Comparison of ENCODE assay signal across 27 cellular contexts in genomic region chr7:157603005-157603404, GRCh38.
"Had no signal": no experiment of that assay in that cellular context is flagged by ENCODE, and none has a peak within 500 bp of the region (broad histone marks: within the 10 kb centered on the region; RNA-seq: fewer than 3 reads in every experiment).

No MANE protein-coding gene starts in this region.

- H3K27me3 Mint-ChIP-seq: brain had no signal

- H3K4me1 Mint-ChIP-seq: activated CD4-positive, alpha-beta memory T cell treated with anti-CD3 and anti-CD28 coated beads, Interleukin-2, amount 10 ng/mL, durations not matched to agents 7 days and 5 days; activated naive CD8-positive, alpha-beta T cell treated with anti-CD3 and anti-CD28 coated beads, Interleukin-2, amount 10 ng/mL, durations not matched to agents 7 days and 5 days; activated T-helper 17 cell treated with anti-CD3 and anti-CD28 coated beads, Interleukin-2, amount 50 U/mL, for 72 hours; endodermal cell had no signal

- H3K27ac Mint-ChIP-seq: activated CD4-positive, alpha-beta memory T cell treated with anti-CD3 and anti-CD28 coated beads, Interleukin-2, amount 10 ng/mL, durations not matched to agents 7 days and 5 days; activated CD4-positive, alpha-beta T cell treated with anti-CD3 and anti-CD28 coated beads, Interleukin-2, amount 10 ng/mL, durations not matched to agents 7 days and 5 days; activated naive CD4-positive, alpha-beta T cell treated with anti-CD3 and anti-CD28 coated beads, Interleukin-2, amount 50 U/mL, for 72 hours; activated naive CD8-positive, alpha-beta T cell treated with anti-CD3 and anti-CD28 coated beads, Interleukin-2, amount 10 ng/mL, durations not matched to agents 7 days and 5 days; activated T-helper 17 cell treated with anti-CD3 and anti-CD28 coated beads, Interleukin-2, amount 50 U/mL, for 72 hours; dendritic cell treated with granulocyte-macrophage colony-stimulating factor and Interleukin-4, amounts not matched to agents 40 ng/mL and 50 ng/mL, for 4 days; endodermal cell had no signal

- ATAC-seq: activated naive CD4-positive, alpha-beta T cell treated with anti-CD3 and anti-CD28 coated beads, Interleukin-2, amount 50 U/mL, for 72 hours; activated T-cell treated with anti-CD3 and anti-CD28 coated beads, Interleukin-2, amount 50 U/mL, for 4 hours; activated T-helper 17 cell treated with anti-CD3 and anti-CD28 coated beads, Interleukin-2, amount 50 U/mL, for 72 hours; esophagus mucosa had no signal

- DNase-seq: activated CD4-positive, alpha-beta memory T cell treated with anti-CD3 and anti-CD28 coated beads, Interleukin-2, amount 10 ng/mL, durations not matched to agents 7 days and 5 days; activated CD4-positive, alpha-beta T cell treated with anti-CD3 and anti-CD28 coated beads for 1 hour; activated CD4-positive, alpha-beta T cell treated with anti-CD3 and anti-CD28 coated beads for 4 hours; activated CD4-positive, alpha-beta T cell treated with anti-CD3 and anti-CD28 coated beads, Interleukin-2, amount 10 ng/mL, durations not matched to agents 7 days and 5 days; activated CD4-positive, alpha-beta T cell treated with anti-CD3 and anti-CD28 coated beads, Interleukin-2, amount 50 U/mL, for 4 hours; activated effector memory CD4-positive, alpha-beta T cell treated with Interleukin-2 at 50 U/mL for 16 hours; activated gamma-delta T cell treated with Interleukin-2 at 50 U/mL for 16 hours; activated naive CD4-positive, alpha-beta T cell treated with Interleukin-2 at 50 U/mL for 16 hours; activated naive CD8-positive, alpha-beta T cell treated with anti-CD3 and anti-CD28 coated beads, Interleukin-2, amount 10 ng/mL, durations not matched to agents 7 days and 5 days; activated T-cell treated with anti-CD3 and anti-CD28 coated beads, Interleukin-2, amount 50 U/mL, for 4 hours; central memory CD4-positive, alpha-beta T cell; cerebellar nuclear complex; effector memory CD4-positive, alpha-beta T cell; endodermal cell; foreskin fibroblast; T-helper 2 cell had no signal

- H3K36me3 ChIP-seq: ascending aorta, breast epithelium, cardiac muscle cell had no signal

- H3K9me3 Mint-ChIP-seq: activated CD4-positive, alpha-beta memory T cell treated with anti-CD3 and anti-CD28 coated beads, Interleukin-2, amount 10 ng/mL, durations not matched to agents 7 days and 5 days; activated CD4-positive, alpha-beta T cell treated with anti-CD3 and anti-CD28 coated beads, Interleukin-2, amount 10 ng/mL, durations not matched to agents 7 days and 5 days; activated naive CD4-positive, alpha-beta T cell treated with anti-CD3 and anti-CD28 coated beads, Interleukin-2, amount 50 U/mL, for 72 hours; activated naive CD8-positive, alpha-beta T cell treated with anti-CD3 and anti-CD28 coated beads, Interleukin-2, amount 10 ng/mL, durations not matched to agents 7 days and 5 days; activated T-cell treated with anti-CD3 and anti-CD28 coated beads, Interleukin-2, amount 50 U/mL, for 4 hours; activated T-helper 17 cell treated with anti-CD3 and anti-CD28 coated beads, Interleukin-2, amount 50 U/mL, for 72 hours; dendritic cell treated with granulocyte-macrophage colony-stimulating factor and Interleukin-4, amounts not matched to agents 40 ng/mL and 50 ng/mL, for 4 days; endodermal cell had no signal

- H3K36me3 Mint-ChIP-seq: activated naive CD4-positive, alpha-beta T cell treated with anti-CD3 and anti-CD28 coated beads, Interleukin-2, amount 50 U/mL, for 72 hours; activated naive CD8-positive, alpha-beta T cell treated with anti-CD3 and anti-CD28 coated beads, Interleukin-2, amount 10 ng/mL, durations not matched to agents 7 days and 5 days had no signal

- H3K9me3 ChIP-seq: ascending aorta, breast epithelium had no signal

- H3K4me3 ChIP-seq: ascending aorta, breast epithelium, cardiac muscle cell, coronary artery, dorsolateral prefrontal cortex had no signal

- FAIRE-seq: frontal cortex had no signal

- H3K27ac ChIP-seq: ascending aorta, breast epithelium, cardiac muscle cell, coronary artery, dorsolateral prefrontal cortex had no signal

- H3K4me1 ChIP-seq: ascending aorta, breast epithelium had no signal

- H3K4me3 Mint-ChIP-seq: activated CD4-positive, alpha-beta memory T cell treated with anti-CD3 and anti-CD28 coated beads, Interleukin-2, amount 10 ng/mL, durations not matched to agents 7 days and 5 days; activated CD4-positive, alpha-beta T cell treated with anti-CD3 and anti-CD28 coated beads, Interleukin-2, amount 10 ng/mL, durations not matched to agents 7 days and 5 days; activated naive CD8-positive, alpha-beta T cell treated with anti-CD3 and anti-CD28 coated beads, Interleukin-2, amount 10 ng/mL, durations not matched to agents 7 days and 5 days; activated T-cell treated with anti-CD3 and anti-CD28 coated beads, Interleukin-2, amount 50 U/mL, for 4 hours; activated T-helper 17 cell treated with anti-CD3 and anti-CD28 coated beads, Interleukin-2, amount 50 U/mL, for 72 hours; brain; dendritic cell treated with granulocyte-macrophage colony-stimulating factor and Interleukin-4, amounts not matched to agents 40 ng/mL and 50 ng/mL, for 4 days; endodermal cell had no signal

- H3K27me3 ChIP-seq: ascending aorta, cardiac muscle cell, dorsolateral prefrontal cortex had no signal
